ENCODE assay signal across 7 cellular contexts in the genomic region with DNA sequence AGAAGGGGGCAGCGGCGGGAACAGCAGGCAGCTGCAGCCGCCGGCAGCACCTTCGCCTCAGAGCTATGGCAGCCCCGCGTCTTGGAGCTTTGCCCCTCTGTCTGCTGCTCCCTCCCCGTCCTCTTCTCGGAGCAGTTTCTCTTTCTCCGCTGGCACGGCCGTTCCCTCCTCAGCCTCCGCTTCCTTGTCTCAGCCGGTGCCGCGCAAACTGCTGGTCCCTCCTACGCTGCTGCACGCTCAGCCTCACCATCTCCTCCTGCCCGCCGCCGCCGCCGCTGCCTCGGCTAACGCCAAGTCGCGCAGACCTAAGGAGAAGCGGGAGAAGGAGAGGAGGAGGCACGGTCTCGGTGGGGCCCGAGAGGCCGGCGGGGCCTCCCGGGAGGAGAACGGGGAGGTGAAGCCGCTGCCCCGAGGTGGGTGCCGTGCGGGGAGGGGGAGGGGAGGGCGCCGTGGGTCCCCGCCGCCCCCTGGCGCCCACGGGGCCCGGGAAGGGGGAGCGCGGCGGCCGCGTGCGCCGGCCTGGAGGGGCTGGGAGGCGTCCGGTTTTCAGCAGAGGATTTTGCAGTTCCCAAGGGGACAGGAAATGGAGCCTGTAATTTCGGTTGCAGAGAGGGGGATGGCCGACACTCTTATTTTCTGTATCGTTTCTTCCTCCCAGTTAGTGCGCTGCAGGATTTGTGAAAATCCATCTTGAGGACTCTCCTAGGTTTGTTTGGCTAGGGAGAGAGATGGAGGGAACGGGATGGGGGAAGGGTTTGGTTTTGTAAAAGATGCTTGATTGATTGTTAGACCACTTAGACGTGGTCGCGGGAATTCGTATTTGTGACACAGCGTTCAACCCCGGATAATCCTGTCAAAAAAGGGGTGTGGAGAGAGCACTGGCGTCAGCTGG. TPM values are rescaled to one million over a fixed set of nuclear protein-coding genes. Genes with fewer than 3 reads are reported as not detected.
DNase-seq lines count a peak whose midpoint lies in the region; ATAC-seq and TF ChIP-seq lines count a peak whose summit lies in the region.

No MANE protein-coding gene starts in this region.

- H3K4me3 Mint-ChIP-seq in chondrocyte (ENCODE audit: unreplicated experiment): peak overlapping the region; percentile 93

- H3K27me3 ChIP-seq in layer of hippocampus (ENCODE audit: control insufficient read depth, insufficient read depth, low read length): no peaks in the 10 kb centered on the region

- peak overlapping the region; percentile 94 for H3K27ac ChIP-seq in layer of hippocampus (ENCODE audit: low read depth, low read length)

- peak overlapping the region; percentile 96 for H3K27ac Mint-ChIP-seq in chondrocyte (ENCODE audit: unreplicated experiment)

- no peaks in the 10 kb centered on the region for H3K27me3 Mint-ChIP-seq in chondrocyte (ENCODE audit: low read depth)

- peaks cover 53% of the 10 kb centered on the region for H3K4me1 Mint-ChIP-seq in chondrocyte (ENCODE audit: low read depth)

- peaks cover 2% of the 10 kb centered on the region for H3K36me3 Mint-ChIP-seq in chondrocyte (ENCODE audit: low read depth)

- peak; percentile 44 for DNase-seq in NCI-H2107 treated with DMSO at 0.1 percent for 48 hours (lab: John Stamatoyannopoulos, UW; ENCODE audit: unreplicated experiment)
- peak; percentile 16 for DNase-seq in activated CD4-positive, CD25-positive, alpha-beta regulatory T cell treated with anti-CD3 and anti-CD28 coated beads, Interleukin-2, amount 50 U/mL, for 16 hours (ENCODE audit: low read depth, low spot score)
- peak; percentile 94 for DNase-seq in chondrocyte (ENCODE audit: low spot score)
- peak; percentile 58 for DNase-seq in stimulated activated CD4-positive, alpha-beta T cell treated with anti-CD3 and anti-CD28 coated beads, Interleukin-1b, Interleukin-23, amount 100 ng/mL, for 48 hours

- peak; percentile 36 for TF ChIP-seq CTCF in chondrocyte (IDR thresholded peaks at IDR 0.05)

- no peaks in the 10 kb centered on the region for H3K9me3 Mint-ChIP-seq in chondrocyte (ENCODE audit: low read depth)

- ATAC-seq in GM18520 (IDR thresholded peaks at IDR 0.05; ENCODE audit: unreplicated experiment) (peak; percentile 1), HG02970 (IDR thresholded peaks at IDR 0.05; ENCODE audit: low FRiP score, unreplicated experiment) (peak; percentile 22)

RNA-seq across cellular contexts. Expression of a gene that starts 0.6 kb away (rescaled TPM):
- total RNA-seq in chondrocyte: 8.8 to 10.9 TPM (median 10.4 TPM) in 3 replicates

Comparison
In these comparisons a context has a peak if more than half of its experiments do, and no peak if none do; other contexts are left out.
1. Peak in every context shown above with its lines: DNase-seq, ATAC-seq and H3K27ac ChIP-seq.
2. DNase-seq: peak in every context shown above with its lines; median percentile 94 in chondrocyte; 58 in stimulated activated CD4-positive, alpha-beta T cell treated with anti-CD3 and anti-CD28 coated beads, Interleukin-1b, Interleukin-23, amount 100 ng/mL, for 48 hours; 44 in NCI-H2107 treated with DMSO at 0.1 percent for 48 hours; 16 in activated CD4-positive, CD25-positive, alpha-beta regulatory T cell treated with anti-CD3 and anti-CD28 coated beads, Interleukin-2, amount 50 U/mL, for 16 hours.